In the genomic region with DNA sequence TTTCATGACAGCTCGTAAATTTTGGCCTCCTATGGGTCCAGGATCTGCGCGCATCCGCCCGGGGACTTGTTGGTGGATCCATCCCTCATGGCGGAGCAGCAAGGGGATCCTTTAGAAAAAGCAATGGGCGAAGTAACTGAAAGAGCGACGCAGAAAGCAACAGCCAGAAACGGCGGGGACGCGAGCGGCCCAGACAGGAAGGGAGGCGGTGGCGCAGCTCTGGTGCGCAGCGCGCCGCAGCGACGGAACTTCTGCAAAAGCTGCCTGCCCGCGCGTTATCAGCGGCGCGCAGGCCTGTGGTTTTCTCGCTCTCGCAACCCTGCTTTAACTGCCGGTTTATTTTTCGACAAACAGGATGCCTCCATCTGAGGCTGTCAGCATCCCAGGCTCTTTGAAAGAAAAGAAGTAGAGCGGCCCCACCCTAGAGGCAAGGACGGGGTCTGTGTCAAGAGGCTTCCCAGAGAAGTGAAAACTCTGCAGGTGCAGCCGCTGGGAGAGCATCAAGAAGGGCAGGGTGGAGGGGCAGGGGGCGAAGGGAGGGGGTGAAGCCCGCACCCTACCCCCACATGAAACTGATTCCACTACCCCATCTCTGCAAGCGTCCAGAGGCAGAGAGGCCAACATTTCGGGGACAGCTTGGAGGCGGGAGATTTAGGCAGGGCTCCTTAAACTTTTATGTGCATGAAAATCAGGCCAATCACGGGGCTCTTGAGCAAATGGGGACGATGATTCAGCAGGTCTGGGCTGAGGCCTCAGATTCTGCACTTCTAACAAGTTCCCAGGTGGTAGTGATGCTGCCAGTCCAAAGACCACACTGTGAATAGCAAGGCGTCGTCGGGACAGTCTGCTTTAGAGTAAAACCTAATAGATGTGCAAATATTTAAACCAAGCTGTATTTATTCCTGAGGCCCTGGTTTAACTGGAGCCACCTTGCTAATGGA, we compare ENCODE assay signal across 8 cellular contexts. TPM values are rescaled to one million over a fixed set of nuclear protein-coding genes. Genes with fewer than 3 reads are reported as not detected.
DNase-seq lines count a peak whose midpoint lies in the region; ATAC-seq lines count a peak whose summit lies in the region.

No MANE protein-coding gene starts in this region.

- DNase-seq in T-cell (peak; percentile 77 to 94 (median 89)), adipocyte (ENCODE audit: low read depth) (no peak), iPS-NIHi7 (ENCODE audit: extremely low spot score) (peak; percentile 53), AG08396 (ENCODE audit: low spot score) (no peak), NCI-H2081 treated with DMSO at 0.1 percent for 48 hours (lab: John Stamatoyannopoulos, UW) (no peak)
- peak; percentile 47 to 67 for DNase-seq in stimulated activated CD4-positive, alpha-beta T cell treated with anti-CD3 and anti-CD28 coated beads, Interleukin-1b, Interleukin-23, amount 100 ng/mL, for 1 hour (ENCODE audit: low read depth in 2 of 2)

- no peaks in the 10 kb centered on the region for H3K36me3 ChIP-seq in adipocyte (ENCODE audit: control insufficient read depth, insufficient read depth, low read length, severe bottlenecking)

- peak overlapping the region; percentile 65 for H3K9ac ChIP-seq in adipocyte (ENCODE audit: low read length)

- H3K27me3 ChIP-seq in adipocyte (replicated peaks; ENCODE audit: control insufficient read depth, insufficient read depth, low read length) = no peaks in the 10 kb centered on the region

- H3K4me3 ChIP-seq in adipocyte (ENCODE audit: low read length) = peak overlapping the region; percentile 62

- peaks cover 91 to 95% (median 92%) of the 10 kb centered on the region in 3 donors for H3K4me1 Mint-ChIP-seq in T-cell

- H3K9me3 Mint-ChIP-seq in T-cell = no peaks in the 10 kb centered on the region

- H3K27me3 Mint-ChIP-seq in T-cell = no peaks in the 10 kb centered on the region

- CTCF ChIA-PET in T-cell (lab: Charles Lee) = interaction anchor here (0.7 to 1.6 kb wide), 9 partner anchors 12 to 140 kb away, joined by 3 to 7 read pairs (median 4); no protein-coding TSS in a partner anchor

- H3K4me1 ChIP-seq in adipocyte (ENCODE audit: control insufficient read depth, insufficient read depth, low read length) = peaks cover 9% of the 10 kb centered on the region

- ATAC-seq in GM18867 (IDR thresholded peaks at IDR 0.05; ENCODE audit: unreplicated experiment) (peak; percentile 83), HG03097 (IDR thresholded peaks at IDR 0.05; ENCODE audit: low FRiP score, unreplicated experiment) (peak; percentile 86), T-cell (replicated peaks in 1 of 4) (peak; percentile 89 to 94 (median 90))

- H3K36me3 Mint-ChIP-seq in T-cell = peaks cover 21% of the 10 kb centered on the region

- peak overlapping the region; percentile 99 to 100 for H3K27ac Mint-ChIP-seq in T-cell

- peaks cover 4% of the 10 kb centered on the region for H3K9me3 ChIP-seq in adipocyte (ENCODE audit: control insufficient read depth, low read length)

- POLR2A ChIA-PET in T-cell (lab: Charles Lee) = interaction anchor here (0.5 to 1.9 kb wide), 7 partner anchors 10 to 1132 kb away, joined by 3 to 8 read pairs (median 3); no protein-coding TSS in a partner anchor

- H3K4me3 Mint-ChIP-seq in T-cell = peak overlapping the region; percentile 79 to 87 (median 84)

RNA-seq across cellular contexts. Expression of a gene that starts 22.2 kb away (rescaled TPM):
- 100 to 1,000 TPM in 3 of 5 donors, 10 to 100 TPM in 2; 87.0 to 117 (median 104) TPM for total RNA-seq in T-cell

Comparison
In these comparisons a context has a peak if more than half of its experiments do, and no peak if none do; other contexts are left out.
1. DNase-seq: peak in T-cell (34 of 34), iPS-NIHi7 (single experiment) and stimulated activated CD4-positive, alpha-beta T cell treated with anti-CD3 and anti-CD28 coated beads, Interleukin-1b, Interleukin-23, amount 100 ng/mL, for 1 hour (2 of 2); none in adipocyte (single experiment), AG08396 (single experiment) and NCI-H2081 treated with DMSO at 0.1 percent for 48 hours (single experiment).
2. Peak in every context shown above with its lines, with median percentiles within 50 percentile points of each other: ATAC-seq.